In genomic region chr18:59145055-59145454, GRCh38 we compare ENCODE assay signal across 26 cellular contexts. TPM values are rescaled to one million over a fixed set of nuclear protein-coding genes. Genes with fewer than 3 reads are reported as not detected.
DNase-seq lines count a peak whose midpoint lies in the region; ATAC-seq, FAIRE-seq and TF ChIP-seq lines count a peak whose summit lies in the region.
"Had no signal": no experiment of that assay in that cellular context is flagged by ENCODE, and none has a peak within 500 bp of the region (broad histone marks: within the 10 kb centered on the region; RNA-seq: fewer than 3 reads in every experiment).

No MANE protein-coding gene starts in this region.

- H3K9ac ChIP-seq in GM12878 (ENCODE audit: control insufficient read depth, insufficient read depth, low read length), result no peak overlapping the region

- no peak for TF ChIP-seq RAD21 in GM12878 (IDR thresholded peaks at IDR 0.05; ENCODE audit: insufficient read depth, low read depth, low read length)

- peaks cover 19% of the 10 kb centered on the region for H3K4me1 ChIP-seq in GM12878 (ENCODE audit: control insufficient read depth, insufficient read depth, low read length)
- H3K4me1 ChIP-seq: SJCRH30 had no signal

- no TSS peak for BruUV-seq in GM12878 (replicated peaks; lab: Mats Ljungman, UMichigan)

- no peaks in the 10 kb centered on the region for H4K20me1 ChIP-seq in GM12878 (ENCODE audit: control insufficient read depth, insufficient read depth)

- peaks cover 82% of the 10 kb centered on the region for H3K79me2 ChIP-seq in GM12878 (ENCODE audit: control insufficient read depth, insufficient read depth, low read length)

- ATAC-seq in GM12878, result no peak
- no peak for ATAC-seq in GM19351 (IDR thresholded peaks at IDR 0.05; ENCODE audit: unreplicated experiment)
- ATAC-seq: activated CD4-positive, CD25-positive, alpha-beta regulatory T cell treated with anti-CD3 and anti-CD28 coated beads, Interleukin-2, amount 50 U/mL, for 24 hours; HCT116; left lung; T-cell had no signal

- RAD21 ChIA-PET in GM12878 (lab: Charles Lee; ENCODE audit: unreplicated experiment), result interaction anchor here (0.6 to 0.7 kb wide), 2 partner anchors 17 to 37 kb away, joined by 3 read pairs; no protein-coding TSS in a partner anchor

- H3K27ac ChIP-seq in GM12878 (ENCODE audit: control insufficient read depth, insufficient read depth), result no peak overlapping the region
- H3K27ac ChIP-seq: epithelial cell of prostate, left lung, SJCRH30, testis, vagina had no signal

- no peaks in the 10 kb centered on the region for H3K27me3 ChIP-seq in GM12878 (replicated peaks in 1 of 2; ENCODE audit: control insufficient read depth in 2 of 2, insufficient read depth in 2 of 2, low read length in 1 of 2)
- H3K27me3 ChIP-seq: left lung, SJCRH30, testis, vagina had no signal

- TF ChIP-seq CTCF in LNCaP clone FGC (IDR thresholded peaks at IDR 0.05; ENCODE audit: control insufficient read depth, extremely low read depth, insufficient read depth), result no peak
- no peak for TF ChIP-seq CTCF in GM12878 (IDR thresholded peaks at IDR 0.05 in 2 of 3, conservative IDR thresholded peaks at IDR 0.05 in 1 of 3; ENCODE audit: control insufficient read depth in 2 of 3, extremely low read depth in 1 of 3, insufficient read depth in 1 of 3, low read depth in 3 of 3, low read length in 3 of 3)

- SMC1A ChIA-PET in GM12878 (lab: Charles Lee; ENCODE audit: uncharacterized antibody, unreplicated experiment), result no interaction called here

- WGBS in GM12878 (ENCODE audit: insufficient coverage, insufficient replicate concordance, low lambda C conversion rate, missing lambda C conversion rate), result 73% methylated on average over 4 of the region's 4 CpGs

- peaks cover 4 to 7% of the 10 kb centered on the region in 2 experiments for H3K36me3 ChIP-seq in GM12878 (ENCODE audit: control insufficient read depth in 2 of 2, insufficient read depth in 2 of 2, low read length in 1 of 2)
- H3K36me3 ChIP-seq: SJCRH30, vagina had no signal

- DNase-seq in COLO668 (lab: John Stamatoyannopoulos, UW; ENCODE audit: unreplicated experiment), result peak; percentile 34
- peak; percentile 96 for DNase-seq in LNCaP clone FGC (ENCODE audit: low read depth)
- peak; percentile 73 for DNase-seq in NCI-H345 treated with DMSO at 0.1 percent for 48 hours (lab: John Stamatoyannopoulos, UW; ENCODE audit: unreplicated experiment)
- no peak for DNase-seq in GM12878 (ENCODE audit: low read depth, low spot score)
- no peak for DNase-seq in activated T-cell treated with anti-CD3 and anti-CD28 coated beads, Interleukin-2, amount 50 U/mL, for 1 hour
- no peak for DNase-seq in SK-N-DZ (ENCODE audit: low spot score)
- no peak for DNase-seq in activated T-cell treated with anti-CD3 and anti-CD28 coated beads for 4 hours
- DNase-seq: activated CD4-positive, alpha-beta memory T cell treated with anti-CD3 and anti-CD28 coated beads, Interleukin-2, amount 10 ng/mL, durations not matched to agents 7 days and 5 days; activated effector memory CD4-positive, alpha-beta T cell treated with Interleukin-2 at 50 U/mL for 16 hours; effector CD8-positive, alpha-beta T cell; GDM1; left lung; NCI-H1436 treated with DMSO at 0.1 percent for 48 hours; NK-92 treated with Interleukin-12 subunit alpha and Interleukin-12 subunit beta, amount 100 ng/mL, for 24 hours; SJCRH30; stimulated activated naive CD4-positive, alpha-beta T cell; T-cell; testis had no signal

- peak overlapping the region; percentile 28; the same call in 1 of the 2 replicates for H3K4me2 ChIP-seq in GM12878 (ENCODE audit: control insufficient read depth, insufficient read depth)

- no peak for FAIRE-seq in GM12878 (lab: Jason Lieb, UNC)
- FAIRE-seq: bronchial epithelial cell, colon, RCC 7860 had no signal

- CTCF ChIA-PET in GM12878 (lab: Yijun Ruan, JAX), result interaction anchor here (0.7 to 0.9 kb wide), 2 partner anchors 258 to 782 kb away, joined by 3 to 5 read pairs; no protein-coding TSS in a partner anchor

- no peak for TF ChIP-seq POLR2A in GM12878 (IDR thresholded peaks at IDR 0.05; ENCODE audit: low read depth, low read length)

- no peak for TF ChIP-seq EP300 in GM12878 (IDR thresholded peaks at IDR 0.05; ENCODE audit: borderline replicate concordance in 1 of 2, control insufficient read depth in 1 of 2, low read depth in 2 of 2, low read length in 2 of 2)

- intact Hi-C loops in GM12878 (cut with micrococcal nuclease; ENCODE audit: unreplicated experiment), result loop anchor here (10.0 kb wide), 2 partner anchors 610 to 690 kb away; no protein-coding TSS in a partner anchor

- H3K4me3 ChIP-seq in LNCaP clone FGC (ENCODE audit: low read depth, low read length) (no peak overlapping the region), GM12878 (no peak overlapping the region)
- H3K4me3 ChIP-seq: left lung, SJCRH30, testis, vagina had no signal

- H2AFZ ChIP-seq in GM12878 (ENCODE audit: control insufficient read depth, low read depth, low read length), result no peak overlapping the region

- POLR2A ChIA-PET in GM12878 (lab: Charles Lee), result interaction anchor here (0.7 to 0.9 kb wide), 3 partner anchors 21 to 445 kb away, joined by 3 to 7 read pairs (median 4); no protein-coding TSS in a partner anchor

- in situ Hi-C loops in GM12878 (cut with MboI), result no loop called here

- no peaks in the 10 kb centered on the region for H3K9me3 ChIP-seq in GM12878 (replicated peaks; ENCODE audit: control insufficient read depth, insufficient read depth, low read length)
- H3K9me3 ChIP-seq: left lung, SJCRH30, testis, vagina had no signal

TF ChIP-seq in GM12878, 131 proteins besides CTCF, POLR2A, EP300 and RAD21 (continues in another document):
- TF ChIP-seq RUNX3 (IDR thresholded peaks at IDR 0.05; ENCODE audit: low read length) (no peak), MLLT1 (IDR thresholded peaks at IDR 0.05) (0 out of 2 replicates have a peak, but pooled peaks have one; percentile 2), TCF7 (IDR thresholded peaks at IDR 0.05; ENCODE audit: borderline replicate concordance) (no peak), ESRRA (IDR thresholded peaks at IDR 0.05; ENCODE audit: low read length) (no peak), KLF5 (IDR thresholded peaks at IDR 0.05; ENCODE audit: partially characterized antibody) (no peak)
- TF ChIP-seq, protein P1, sequence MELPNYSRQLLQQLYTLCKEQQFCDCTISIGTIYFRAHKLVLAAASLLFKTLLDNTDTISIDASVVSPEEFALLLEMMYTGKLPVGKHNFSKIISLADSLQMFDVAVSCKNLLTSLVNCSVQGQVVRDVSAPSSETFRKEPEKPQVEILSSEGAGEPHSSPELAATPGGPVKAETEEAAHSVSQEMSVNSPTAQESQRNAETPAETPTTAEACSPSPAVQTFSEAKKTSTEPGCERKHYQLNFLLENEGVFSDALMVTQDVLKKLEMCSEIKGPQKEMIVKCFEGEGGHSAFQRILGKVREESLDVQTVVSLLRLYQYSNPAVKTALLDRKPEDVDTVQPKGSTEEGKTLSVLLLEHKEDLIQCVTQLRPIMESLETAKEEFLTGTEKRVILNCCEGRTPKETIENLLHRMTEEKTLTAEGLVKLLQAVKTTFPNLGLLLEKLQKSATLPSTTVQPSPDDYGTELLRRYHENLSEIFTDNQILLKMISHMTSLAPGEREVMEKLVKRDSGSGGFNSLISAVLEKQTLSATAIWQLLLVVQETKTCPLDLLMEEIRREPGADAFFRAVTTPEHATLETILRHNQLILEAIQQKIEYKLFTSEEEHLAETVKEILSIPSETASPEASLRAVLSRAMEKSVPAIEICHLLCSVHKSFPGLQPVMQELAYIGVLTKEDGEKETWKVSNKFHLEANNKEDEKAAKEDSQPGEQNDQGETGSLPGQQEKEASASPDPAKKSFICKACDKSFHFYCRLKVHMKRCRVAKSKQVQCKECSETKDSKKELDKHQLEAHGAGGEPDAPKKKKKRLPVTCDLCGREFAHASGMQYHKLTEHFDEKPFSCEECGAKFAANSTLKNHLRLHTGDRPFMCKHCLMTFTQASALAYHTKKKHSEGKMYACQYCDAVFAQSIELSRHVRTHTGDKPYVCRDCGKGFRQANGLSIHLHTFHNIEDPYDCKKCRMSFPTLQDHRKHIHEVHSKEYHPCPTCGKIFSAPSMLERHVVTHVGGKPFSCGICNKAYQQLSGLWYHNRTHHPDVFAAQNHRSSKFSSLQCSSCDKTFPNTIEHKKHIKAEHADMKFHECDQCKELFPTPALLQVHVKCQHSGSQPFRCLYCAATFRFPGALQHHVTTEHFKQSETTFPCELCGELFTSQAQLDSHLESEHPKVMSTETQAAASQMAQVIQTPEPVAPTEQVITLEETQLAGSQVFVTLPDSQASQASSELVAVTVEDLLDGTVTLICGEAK (IDR thresholded peaks at IDR 0.05; ENCODE audit: borderline replicate concordance), result peak; percentile 73

RNA-seq across cellular contexts. Expression of gene SEC11C, which starts 5.4 kb away (rescaled TPM):
- 63.2 and 65.8 TPM in 2 replicates for total RNA-seq in GM12878 (2013; cell fraction: nucleolus; rRNA removed)
- total RNA-seq in GM12878 (2014; rRNA removed) (125 and 144 TPM in 2 replicates), GM12878 (2014; rRNA removed; fragmentation: Illumina TruSeq; extraction: Trizol) (233 and 253 TPM in 2 replicates), GM12878 (2021) (124 and 125 TPM in 2 replicates)
- 83.4 TPM for polyA plus RNA-seq in GM12878 (2011; ENCODE audit: low read depth)
- polyA plus RNA-seq in GM12878 (2011; rRNA removed) (165 and 279 TPM in 2 replicates), GM12878 (2014; fragmentation: Illumina TruSeq; extraction: Trizol) (180 and 183 TPM in 2 replicates), GM12878 (2014; fragmentation: Nextera tagmentation; extraction: Ambion mirVana) (100 to 1,000 TPM; 213 to 304 TPM), GM12878 (2014; rRNA removed) (189 and 210 TPM in 2 replicates), GM12878 (2016; fragmentation: Nextera tagmentation; extraction: Ambion mirVana) (100 to 1,000 TPM; 606 to 649 TPM)
- 73.7 and 116 TPM in 2 replicates for polyA plus RNA-seq in GM12878 (2011; cell fraction: cytosol; rRNA removed)
- polyA plus RNA-seq in GM12878 (2011; cell fraction: nucleus; rRNA removed), result 41.6 and 54.7 TPM in 2 replicates
- 193 and 256 TPM in 2 replicates for polyA plus RNA-seq in GM12878 (2012)
- 24.7 and 28.9 TPM in 2 replicates for polyA minus RNA-seq in GM12878 (2011; rRNA and poly(A)+ RNA removed)
- polyA minus RNA-seq in GM12878 (2011; cell fraction: cytosol; rRNA and poly(A)+ RNA removed), result 23.4 and 23.9 TPM in 2 replicates
- polyA minus RNA-seq in GM12878 (2011; cell fraction: nucleus; rRNA and poly(A)+ RNA removed), result 9.4 and 13.0 TPM in 2 replicates
- 59.3 and 61.8 TPM in 2 replicates for polyA plus RNA-seq in SK-N-DZ (2014; cell fraction: cytosol; rRNA removed)
- 35.2 and 43.3 TPM in 2 replicates for polyA plus RNA-seq in SK-N-DZ (2014; cell fraction: nucleus; rRNA removed)

Comparison
In these comparisons a context has a peak if more than half of its experiments do, and no peak if none do; other contexts are left out.
1. DNase-seq: peak in COLO668 (single experiment), LNCaP clone FGC (single experiment) and NCI-H345 treated with DMSO at 0.1 percent for 48 hours (single experiment); none in GM12878 (single experiment), activated T-cell treated with anti-CD3 and anti-CD28 coated beads, Interleukin-2, amount 50 U/mL, for 1 hour (single experiment), SK-N-DZ (single experiment) and activated T-cell treated with anti-CD3 and anti-CD28 coated beads for 4 hours (single experiment).